ENCODE assay signal across 11 cellular contexts in the genomic region with DNA sequence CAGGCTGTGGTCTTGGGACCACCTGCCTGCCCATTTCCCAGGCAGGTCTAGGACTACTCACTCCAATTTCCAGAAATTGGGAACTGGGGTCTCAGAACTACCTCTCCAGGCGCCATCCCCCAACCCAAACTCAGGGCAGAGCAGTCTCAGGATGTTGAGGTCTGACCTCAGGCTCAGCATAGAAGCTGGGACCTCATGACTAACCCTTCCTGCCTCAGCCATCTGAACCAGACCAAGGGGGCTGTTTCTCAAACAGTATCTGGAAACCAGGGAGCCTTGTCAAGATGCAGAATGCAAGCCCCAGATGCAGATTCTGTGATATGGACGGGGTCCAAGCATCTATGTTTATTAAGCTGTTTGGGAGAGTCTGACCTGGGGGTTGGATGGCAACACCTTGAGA. TPM values are rescaled to one million over a fixed set of nuclear protein-coding genes. Genes with fewer than 3 reads are reported as not detected.
A peak's percentile ranks its signal among the peaks of the same experiment; 100 is the strongest.
DNase-seq lines count a peak whose midpoint lies in the region; ATAC-seq and TF ChIP-seq lines count a peak whose summit lies in the region.
"Had no signal": no experiment of that assay in that cellular context is flagged by ENCODE, and none has a peak within 500 bp of the region (broad histone marks: within the 10 kb centered on the region; RNA-seq: fewer than 3 reads in every experiment).

No MANE protein-coding gene starts in this region.

- H3K9me3 Mint-ChIP-seq in CD4-positive, alpha-beta T cell: no peaks in the 10 kb centered on the region
- no peaks in the 10 kb centered on the region for H3K9me3 Mint-ChIP-seq in activated T-helper 17 cell treated with anti-CD3 and anti-CD28 coated beads, Interleukin-2, amount 50 U/mL, for 72 hours
- H3K9me3 Mint-ChIP-seq in nephron progenitor cell: no peaks in the 10 kb centered on the region

- H3K9me2 ChIP-seq in HCT116 (ENCODE audit: insufficient read depth): no peaks in the 10 kb centered on the region

- peak overlapping the region; percentile 93 for H3K4me2 ChIP-seq in HCT116 (ENCODE audit: low read length)

- H3K27ac Mint-ChIP-seq in CD4-positive, alpha-beta T cell: no peak overlapping the region
- H3K27ac Mint-ChIP-seq in activated T-helper 17 cell treated with anti-CD3 and anti-CD28 coated beads, Interleukin-2, amount 50 U/mL, for 72 hours: no peak overlapping the region
- H3K27ac Mint-ChIP-seq in nephron progenitor cell: no peak overlapping the region

- peak overlapping the region; percentile 20 for H3K4me3 Mint-ChIP-seq in CD4-positive, alpha-beta T cell
- peak overlapping the region; percentile 89 for H3K4me3 Mint-ChIP-seq in activated T-helper 17 cell treated with anti-CD3 and anti-CD28 coated beads, Interleukin-2, amount 50 U/mL, for 72 hours
- H3K4me3 Mint-ChIP-seq in nephron progenitor cell: peak overlapping the region; percentile 93

- peak overlapping the region; percentile 88 to 92 for H3K4me3 ChIP-seq in HCT116 (replicated peaks in 1 of 2; ENCODE audit: low read depth in 1 of 2, low read length in 2 of 2)

- no peaks in the 10 kb centered on the region for H4K20me1 ChIP-seq in HCT116 (ENCODE audit: insufficient read depth)

- CTCF ChIA-PET in CD4-positive, alpha-beta T cell (lab: Charles Lee): interaction anchor here (1.0 kb wide), 1 partner anchor 82 kb away, joined by 3 read pairs; no protein-coding TSS in a partner anchor
- CTCF ChIA-PET in HCT116 (lab: Charles Lee): interaction anchor here (0.5 kb wide), 1 partner anchor 81 kb away, joined by 5 read pairs; no protein-coding TSS in a partner anchor

- H3K27ac ChIP-seq in CD4-positive, alpha-beta T cell (ENCODE audit: low read depth, low read length): no peak overlapping the region
- H3K27ac ChIP-seq in HCT116 (ENCODE audit: low read depth, low read length): no peak overlapping the region

- no peak overlapping the region for H2AFZ ChIP-seq in HCT116 (ENCODE audit: low read depth, low read length, poor library complexity, severe bottlenecking)

- peaks cover 9 to 23% of the 10 kb centered on the region in 2 experiments; a peak in 3 of 4 replicates for H3K4me1 ChIP-seq in HCT116 (ENCODE audit: control insufficient read depth in 1 of 2, insufficient read depth in 2 of 2, low read length in 2 of 2)

- POLR2A ChIA-PET in CD4-positive, alpha-beta T cell (lab: Charles Lee): interaction anchor here (2.1 to 2.7 kb wide), 2 partner anchors 14 to 27 kb away, joined by 12 to 27 read pairs; a partner anchor contains a TSS
- POLR2A ChIA-PET in HCT116 (lab: Charles Lee): no interaction called here

- H3K27me3 Mint-ChIP-seq in CD4-positive, alpha-beta T cell: no peaks in the 10 kb centered on the region
- no peaks in the 10 kb centered on the region for H3K27me3 Mint-ChIP-seq in activated T-helper 17 cell treated with anti-CD3 and anti-CD28 coated beads, Interleukin-2, amount 50 U/mL, for 72 hours
- H3K27me3 Mint-ChIP-seq in nephron progenitor cell (ENCODE audit: low read depth, poor library complexity): peaks cover 3% of the 10 kb centered on the region

- ATAC-seq in CD4-positive, alpha-beta T cell (ENCODE audit: poor library complexity): no peak
- ATAC-seq in HCT116: no peak
- no peak for ATAC-seq in activated T-helper 17 cell treated with anti-CD3 and anti-CD28 coated beads, Interleukin-2, amount 50 U/mL, for 72 hours (replicated peaks)
- ATAC-seq in left colon: no peak
- ATAC-seq in GM21515 (IDR thresholded peaks at IDR 0.05; ENCODE audit: unreplicated experiment): no peak

- DNase-seq in CD4-positive, alpha-beta T cell: no peak
- no peak for DNase-seq in HCT116 (ENCODE audit: low read depth, low spot score)
- DNase-seq in nephron progenitor cell: no peak
- DNase-seq in AG08395 (ENCODE audit: low spot score): no peak
- DNase-seq in left colon: no peak
- DNase-seq: NCI-H1092 had no signal

- BruUV-seq in HCT116 (replicated peaks; lab: Mats Ljungman, UMichigan): no TSS peak

- no peak for TF ChIP-seq CTCF in CD4-positive, alpha-beta T cell (IDR thresholded peaks at IDR 0.05)
- TF ChIP-seq CTCF in HCT116 (IDR thresholded peaks at IDR 0.05 in 2 of 3, conservative IDR thresholded peaks at IDR 0.05 in 1 of 3; ENCODE audit: borderline replicate concordance in 1 of 3, insufficient read depth in 1 of 3, low read depth in 2 of 3, low read length in 2 of 3): no peak
- TF ChIP-seq CTCF in nephron progenitor cell (IDR thresholded peaks at IDR 0.05): no peak

- TF ChIP-seq POLR2A in HCT116 (IDR thresholded peaks at IDR 0.05; ENCODE audit: borderline replicate concordance, extremely low read depth, insufficient read depth, insufficient read length): no peak

- TF ChIP-seq RAD21 in HCT116 (IDR thresholded peaks at IDR 0.05; ENCODE audit: low read depth): no peak

- RAD21 ChIA-PET in HCT116 (lab: Charles Lee; ENCODE audit: low non-redundant PET in 1 of 2, low total read pairs in 2 of 2, uncharacterized antibody in 2 of 2, unreplicated experiment in 2 of 2): no interaction called here

- H3K36me3 Mint-ChIP-seq in CD4-positive, alpha-beta T cell (ENCODE audit: low read depth): peaks cover 16% of the 10 kb centered on the region
- peaks cover 18% of the 10 kb centered on the region for H3K36me3 Mint-ChIP-seq in activated T-helper 17 cell treated with anti-CD3 and anti-CD28 coated beads, Interleukin-2, amount 50 U/mL, for 72 hours (ENCODE audit: low read depth)
- peaks cover 16% of the 10 kb centered on the region for H3K36me3 Mint-ChIP-seq in nephron progenitor cell (ENCODE audit: low read depth)

- H3K36me3 ChIP-seq in HCT116 (ENCODE audit: control insufficient read depth in 1 of 2, insufficient read depth in 2 of 2, low read length in 2 of 2): peaks cover 6 to 9% of the 10 kb centered on the region in 2 experiments; a peak in 2 of 4 replicates

- peaks cover 10% of the 10 kb centered on the region; the same call in 1 of the 2 replicates for H3K79me2 ChIP-seq in HCT116 (ENCODE audit: insufficient read depth, low read length)

- no peaks in the 10 kb centered on the region for H3K27me3 ChIP-seq in CD4-positive, alpha-beta T cell (ENCODE audit: control insufficient read depth, insufficient read depth, low read length)
- H3K27me3 ChIP-seq in HCT116 (ENCODE audit: insufficient read depth, low read length): no peaks in the 10 kb centered on the region

- peaks cover 11% of the 10 kb centered on the region for H3K4me1 Mint-ChIP-seq in CD4-positive, alpha-beta T cell (ENCODE audit: low read depth)
- H3K4me1 Mint-ChIP-seq in activated T-helper 17 cell treated with anti-CD3 and anti-CD28 coated beads, Interleukin-2, amount 50 U/mL, for 72 hours: peaks cover 5% of the 10 kb centered on the region
- H3K4me1 Mint-ChIP-seq in nephron progenitor cell: peaks cover 22% of the 10 kb centered on the region

- H3K9me3 ChIP-seq in CD4-positive, alpha-beta T cell (ENCODE audit: control insufficient read depth, low read length): no peaks in the 10 kb centered on the region
- no peaks in the 10 kb centered on the region for H3K9me3 ChIP-seq in HCT116 (ENCODE audit: control insufficient read depth in 1 of 2, insufficient read depth in 1 of 2, low read depth in 1 of 2, low read length in 2 of 2)

- peak overlapping the region; percentile 90; the same call in 1 of the 2 replicates for H3K9ac ChIP-seq in HCT116 (ENCODE audit: low read length)

- intact Hi-C loops in CD4-positive, alpha-beta T cell (cut with DNase I, micrococcal nuclease): loop anchor here in 1 of 2 experiments (10.0 kb wide), 1 partner anchor 1190 kb away; a partner anchor contains a TSS
- intact Hi-C loops in HCT116 (cut with micrococcal nuclease) (no loop called here), left colon (cut with DNase I, micrococcal nuclease) (no loop called here)

TF ChIP-seq in HCT116, 20 proteins besides CTCF, POLR2A, EP300 and RAD21 (continues in another document):
- TF ChIP-seq CEBPB (IDR thresholded peaks at IDR 0.05; ENCODE audit: low read depth) (no peak), SP1 (IDR thresholded peaks at IDR 0.05; ENCODE audit: low read depth) (no peak), JUND (IDR thresholded peaks at IDR 0.05) (no peak), TCF7L2 (IDR thresholded peaks at IDR 0.05; ENCODE audit: borderline replicate concordance, extremely low read depth, insufficient read depth, insufficient read length) (no peak), EZH2phosphoT487 (IDR thresholded peaks at IDR 0.05; ENCODE audit: borderline replicate concordance) (no peak), YY1 (IDR thresholded peaks at IDR 0.05; ENCODE audit: extremely low read depth, insufficient replicate concordance, low read depth, low read length) (no peak)

RNA-seq across cellular contexts. Expression of a gene that starts 1.3 kb away (rescaled TPM):
- total RNA-seq in CD4-positive, alpha-beta T cell: 1 to 10 TPM; 2.2 to 2.4 TPM
- total RNA-seq in HCT116 (2021; ENCODE audit: unreplicated experiment) (14.0 TPM), left colon (1 to 10 TPM; 6.2 to 7.0 TPM)
- 10.7 and 12.5 TPM in 2 replicates for polyA plus RNA-seq in HCT116 (2012)
- total RNA-seq in activated T-helper 17 cell treated with anti-CD3 and anti-CD28 coated beads, Interleukin-2, amount 50 U/mL, for 72 hours: 1 to 10 TPM; 4.7 to 9.9 TPM

RNA-seq across cellular contexts. Expression of a gene that starts 7.3 kb away (rescaled TPM):
- total RNA-seq in CD4-positive, alpha-beta T cell: not detected
- not detected for total RNA-seq in HCT116 (2021; ENCODE audit: unreplicated experiment)
- 0.25 TPM in 1 of 2 replicates, not detected in the other for polyA plus RNA-seq in HCT116 (2012)
- total RNA-seq in activated T-helper 17 cell treated with anti-CD3 and anti-CD28 coated beads, Interleukin-2, amount 50 U/mL, for 72 hours: not detected
- not detected for total RNA-seq in left colon
- total RNA-seq: cardiac septum; esophagus mucosa; T-helper 1 cell treated with Interleukin-12 subunit alpha and Interleukin-12 subunit beta and Interleukin-4 antibody, amounts not matched to agents 30 ng/mL and 1 ng/mL, for 36 hours had no signal

RNA-seq across cellular contexts. Expression of a gene that starts 13.4 kb away (rescaled TPM):
- 100 to 1,000 TPM; 112 to 113 TPM for total RNA-seq in CD4-positive, alpha-beta T cell
- total RNA-seq in HCT116 (2021; ENCODE audit: unreplicated experiment): 134 TPM
- polyA plus RNA-seq in HCT116 (2012): 136 and 148 TPM in 2 replicates
- 100 to 1,000 TPM; 125 to 167 TPM for total RNA-seq in activated T-helper 17 cell treated with anti-CD3 and anti-CD28 coated beads, Interleukin-2, amount 50 U/mL, for 72 hours
- 10 to 100 TPM; 68.4 to 74.7 TPM for total RNA-seq in left colon

RNA-seq across cellular contexts. Expression of a gene that starts 28.5 kb away (rescaled TPM):
- total RNA-seq in CD4-positive, alpha-beta T cell: 1 to 10 TPM; 6.5 to 6.6 TPM
- 20.1 TPM for total RNA-seq in HCT116 (2021; ENCODE audit: unreplicated experiment)
- 17.9 and 22.8 TPM in 2 replicates for polyA plus RNA-seq in HCT116 (2012)
- total RNA-seq in activated T-helper 17 cell treated with anti-CD3 and anti-CD28 coated beads, Interleukin-2, amount 50 U/mL, for 72 hours: 10 to 100 TPM; 17.7 to 30.4 TPM
- 1 to 10 TPM; 6.6 to 8.3 TPM for total RNA-seq in left colon

RNA-seq across cellular contexts. Expression of a gene that starts 28.5 kb away (rescaled TPM):
- 100 to 1,000 TPM in 1 of 2 experiments, 10 to 100 TPM in 1; 95.9 to 109 TPM for total RNA-seq in CD4-positive, alpha-beta T cell
- 48.3 TPM for total RNA-seq in HCT116 (2021; ENCODE audit: unreplicated experiment)
- 25.3 and 29.8 TPM in 2 replicates for polyA plus RNA-seq in HCT116 (2012)
- 100 to 1,000 TPM; 199 to 247 TPM for total RNA-seq in activated T-helper 17 cell treated with anti-CD3 and anti-CD28 coated beads, Interleukin-2, amount 50 U/mL, for 72 hours
- 100 to 1,000 TPM in 1 of 2 donors, 10 to 100 TPM in 1; 77.9 to 116 TPM for total RNA-seq in left colon

Comparison
In these comparisons a context has a peak if more than half of its experiments do, and no peak if none do; other contexts are left out.
1. H3K4me3 Mint-ChIP-seq: peak in every context shown above with its lines; median percentile 93 in nephron progenitor cell; 89 in activated T-helper 17 cell treated with anti-CD3 and anti-CD28 coated beads, Interleukin-2, amount 50 U/mL, for 72 hours; 20 in CD4-positive, alpha-beta T cell.